Comparison of ENCODE assay signal across 27 cellular contexts in genomic region chr1:22001409-22001808, GRCh38. TPM values are rescaled to one million over a fixed set of nuclear protein-coding genes. Genes with fewer than 3 reads are reported as not detected.
DNase-seq lines count a peak whose midpoint lies in the region; FAIRE-seq and TF ChIP-seq lines count a peak whose summit lies in the region.
"Had no signal": no experiment of that assay in that cellular context is flagged by ENCODE, and none has a peak within 500 bp of the region (broad histone marks: within the 10 kb centered on the region; RNA-seq: fewer than 3 reads in every experiment).

Gene CELA3A (plus strand): TSS chr1:22001657. CDS start chr1:22001675, 18 bp downstream.

- CTCF ChIA-PET in MCF 10A (lab: Yijun Ruan, JAX) (interaction anchor here (0.5 to 0.7 kb wide), 3 partner anchors 17 to 1073 kb away, joined by 3 to 4 read pairs (median 3); no protein-coding TSS in a partner anchor), mammary epithelial cell (lab: Charles Lee; ENCODE audit: low non-redundant PET) (no interaction called here)

- no peak for FAIRE-seq in kidney (lab: Jason Lieb, UNC)
- FAIRE-seq: GM12878 had no signal

- TF ChIP-seq CTCF in MCF 10A (IDR thresholded peaks at IDR 0.05; ENCODE audit: unreplicated experiment) = no peak
- TF ChIP-seq CTCF in mammary epithelial cell (conservative IDR thresholded peaks at IDR 0.05 in 1 of 2, IDR thresholded peaks at IDR 0.05 in 1 of 2; ENCODE audit: extremely low read depth in 1 of 2, insufficient read depth in 1 of 2, low read depth in 1 of 2, low read length in 2 of 2) = no peak
- no peak for TF ChIP-seq CTCF in VCaP (conservative IDR thresholded peaks at IDR 0.05)
- TF ChIP-seq CTCF in kidney (IDR thresholded peaks at IDR 0.05; ENCODE audit: borderline replicate concordance, extremely low read depth, insufficient read depth) = no peak
- no peak for TF ChIP-seq CTCF in type B pancreatic cell (conservative IDR thresholded peaks at IDR 0.05)
- TF ChIP-seq CTCF in GM13976 (IDR thresholded peaks at IDR 0.05; ENCODE audit: borderline replicate concordance, control extremely low read depth, extremely low read depth, insufficient read depth, missing control alignments) = no peak

- H3K79me2 ChIP-seq in mammary epithelial cell (ENCODE audit: insufficient read depth, low read length) = no peaks in the 10 kb centered on the region

- H3K27ac ChIP-seq in mammary epithelial cell (ENCODE audit: insufficient read depth, low read depth, low read length) (no peak within 1 kb of the TSS), VCaP (peak within 1 kb of the TSS; percentile 41; the same call in 1 of the 2 replicates), kidney (ENCODE audit: low read depth in 2 of 2, low read length in 2 of 2) (no peak within 1 kb of the TSS)
- H3K27ac ChIP-seq: GM23248, KMS-11, RWPE1 had no signal

- H3K4me3 Mint-ChIP-seq in MCF 10A (ENCODE audit: unreplicated experiment) (no peak within 1 kb of the TSS), type B pancreatic cell (no peak within 1 kb of the TSS)
- H3K4me3 Mint-ChIP-seq: CD14-positive monocyte had no signal

- in situ Hi-C loops in mammary epithelial cell (cut with MboI; ENCODE audit: low sequenced_read_pairs in 2 of 2) (no loop called here), GM13976 (cut with MboI; ENCODE audit: low sequenced_read_pairs, unreplicated experiment) (no loop called here)

- H3K4me3 ChIP-seq in mammary epithelial cell (replicated peaks in 1 of 3; ENCODE audit: insufficient read depth in 1 of 3, low read depth in 2 of 3, low read length in 3 of 3) (no peak within 1 kb of the TSS), kidney (ENCODE audit: low read length in 2 of 2) (no peak within 1 kb of the TSS)
- H3K4me3 ChIP-seq: GM12878, GM23248, HAP-1 had no signal

- no peaks in the 10 kb centered on the region for H3K9me3 ChIP-seq in mammary epithelial cell (replicated peaks; ENCODE audit: insufficient read depth, low read length)
- H3K9me3 ChIP-seq in kidney (ENCODE audit: control insufficient read depth in 1 of 2, low read length in 2 of 2) = no peaks in the 10 kb centered on the region
- H3K9me3 ChIP-seq: HAP-1, SK-N-SH had no signal

- 97% methylated on average over 5 of the region's 5 CpGs for WGBS in mammary epithelial cell (ENCODE audit: low coverage, missing lambda C conversion rate)

- H3K4me1 ChIP-seq in mammary epithelial cell (ENCODE audit: insufficient read depth, low read length) (peaks cover 4% of the 10 kb centered on the region), kidney (ENCODE audit: control insufficient read depth in 1 of 2, insufficient read depth in 1 of 2, low read depth in 1 of 2, low read length in 2 of 2) (no peaks in the 10 kb centered on the region)
- H3K4me1 ChIP-seq: HAP-1 had no signal

- POLR2A ChIA-PET in MCF 10A (lab: Yijun Ruan, JAX) = no interaction called here

- no peak for DNase-seq in MCF 10A (ENCODE audit: unreplicated experiment)
- no peak for DNase-seq in mammary epithelial cell
- peak; percentile 32 for DNase-seq in kidney
- no peak for DNase-seq in type B pancreatic cell (ENCODE audit: extremely low spot score, unreplicated experiment)
- DNase-seq in nucleus accumbens (lab: John Stamatoyannopoulos, UW) = no peak
- no peak for DNase-seq in dedifferentiated amniotic fluid mesenchymal stem cell (ENCODE audit: extremely low spot score)
- DNase-seq in GM13976 (ENCODE audit: low spot score) = no peak
- DNase-seq: DMS79 treated with DMSO at 0.1 percent for 48 hours; GM23248; NCI-H1105; NCI-H146; NCI-H2029; NCI-H2227 treated with DMSO at 0.1 percent for 48 hours; NCI-H524; NCI-H774; NK-92 treated with Interleukin-12 subunit alpha and Interleukin-12 subunit beta, amount 100 ng/mL, for 24 hours; SHP77 treated with DMSO at 0.1 percent for 48 hours; SK-N-SH had no signal

- H3K4me1 Mint-ChIP-seq in MCF 10A (ENCODE audit: insufficient read depth, unreplicated experiment) (peaks cover 5% of the 10 kb centered on the region), type B pancreatic cell (ENCODE audit: unreplicated experiment) (peaks cover under 1% of the 10 kb centered on the region)
- H3K4me1 Mint-ChIP-seq: CD14-positive monocyte had no signal

- H3K36me3 Mint-ChIP-seq in MCF 10A (ENCODE audit: insufficient read depth, unreplicated experiment) = peaks cover 6% of the 10 kb centered on the region
- H3K36me3 Mint-ChIP-seq in type B pancreatic cell = no peaks in the 10 kb centered on the region
- H3K36me3 Mint-ChIP-seq: CD14-positive monocyte had no signal

- intact Hi-C loops in MCF 10A (cut with micrococcal nuclease) = no loop called here
- intact Hi-C loops in mammary epithelial cell (cut with micrococcal nuclease) = no loop called here
- intact Hi-C loops in kidney (cut with DNase I) = no loop called here

- H3K27ac Mint-ChIP-seq in MCF 10A (ENCODE audit: low read depth, unreplicated experiment) (peak within 1 kb of the TSS; percentile 42), type B pancreatic cell (peak within 1 kb of the TSS; percentile 53)

- H3K9ac ChIP-seq in mammary epithelial cell (ENCODE audit: insufficient read depth, low read length) = no peak within 1 kb of the TSS
- H3K9ac ChIP-seq in kidney (ENCODE audit: low read length in 2 of 2) = no peak within 1 kb of the TSS
- H3K9ac ChIP-seq: GM23248, KMS-11, SK-N-SH had no signal

- H3K9me3 Mint-ChIP-seq in MCF 10A (ENCODE audit: unreplicated experiment) = no peaks in the 10 kb centered on the region
- H3K9me3 Mint-ChIP-seq in type B pancreatic cell = no peaks in the 10 kb centered on the region
- H3K9me3 Mint-ChIP-seq: CD14-positive monocyte had no signal

- H3K27me3 Mint-ChIP-seq in MCF 10A (ENCODE audit: insufficient read depth, unreplicated experiment) = no peaks in the 10 kb centered on the region
- H3K27me3 Mint-ChIP-seq in type B pancreatic cell = no peaks in the 10 kb centered on the region

- no TSS peak for BruUV-seq in MCF 10A (replicated peaks; lab: Mats Ljungman, UMichigan)
- no TSS peak for BruUV-seq in mammary epithelial cell (replicated peaks; lab: Mats Ljungman, UMichigan)

- H3K36me3 ChIP-seq in mammary epithelial cell (ENCODE audit: insufficient read depth, low read length) (no peaks in the 10 kb centered on the region), kidney (ENCODE audit: control insufficient read depth in 1 of 2, insufficient read depth in 2 of 2, low read length in 2 of 2) (no peaks in the 10 kb centered on the region)
- H3K36me3 ChIP-seq: HAP-1 had no signal

- no peak within 1 kb of the TSS for H2AFZ ChIP-seq in mammary epithelial cell (ENCODE audit: low read depth, low read length)
- H2AFZ ChIP-seq: GM23248 had no signal

- no peaks in the 10 kb centered on the region for H4K20me1 ChIP-seq in mammary epithelial cell (ENCODE audit: insufficient read depth, low read length)

- dilution Hi-C loops in mammary epithelial cell (cut with HindIII; ENCODE audit: low sequenced_read_pairs) = no loop called here

- no peak within 1 kb of the TSS for H3K4me2 ChIP-seq in mammary epithelial cell (ENCODE audit: insufficient read depth, low read depth, low read length)
- H3K4me2 ChIP-seq: KMS-11, SK-N-SH had no signal

- H3K27me3 ChIP-seq in mammary epithelial cell (ENCODE audit: insufficient read depth, low read length) = no peaks in the 10 kb centered on the region

RNA-seq across cellular contexts. Expression of gene CELA3A, which starts in this region (rescaled TPM):
- total RNA-seq in MCF 10A (2022) (not detected in 2 replicates), mammary epithelial cell (not detected), kidney (not detected), type B pancreatic cell (ENCODE audit: low replicate concordance) (0.40 TPM in 1 of 2 replicates, not detected in the other)
- polyA plus RNA-seq in mammary epithelial cell (not detected), kidney (ENCODE audit: insufficient read depth, low read depth, low replicate concordance) (not detected)
- polyA minus RNA-seq in mammary epithelial cell = not detected
- total RNA-seq: A172, GM23248, HT1080 had no signal
- polyA plus RNA-seq: AG04450, CD14-positive monocyte, GM12878, GM23248, SK-N-SH had no signal

Comparison
In these comparisons a context has a peak if more than half of its experiments do, and no peak if none do; other contexts are left out.
1. Peak in DNase-seq in kidney; RNA of the gene not detected or under 1 TPM.